In the genomic region with DNA sequence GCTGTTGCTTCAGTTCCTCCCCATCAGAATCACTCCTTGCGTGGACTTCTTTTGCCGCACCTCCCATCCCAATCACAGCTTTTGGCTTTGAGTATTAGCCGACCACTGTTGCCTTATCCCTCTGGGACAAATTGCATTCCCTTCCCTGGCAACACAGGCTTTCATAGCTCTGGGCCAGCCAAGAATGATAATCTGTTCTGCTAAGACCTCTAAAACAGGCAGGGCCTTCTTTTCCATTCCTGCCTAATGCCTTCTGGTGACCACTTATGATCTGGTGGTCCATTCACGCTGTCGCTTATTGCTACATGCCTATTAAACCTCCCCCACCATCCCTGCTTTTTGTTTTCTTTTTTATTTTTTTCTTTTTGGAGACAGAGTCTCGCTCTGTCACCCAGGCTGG, we compare ENCODE assay signal across 1 cellular context.
TF ChIP-seq lines count a peak whose summit lies in the region.

No MANE protein-coding gene starts in this region.

TF ChIP-seq in HepG2, 621 proteins besides CTCF, POLR2A, EP300 and RAD21:
- TF ChIP-seq ZNF138 (CRISPR knock-in tag; IDR thresholded peaks at IDR 0.05; ENCODE audit: low read depth): no peak
- TF ChIP-seq ARNT2 (CRISPR knock-in tag; IDR thresholded peaks at IDR 0.05; ENCODE audit: low read depth): no peak
- TF ChIP-seq IKZF4 (CRISPR knock-in tag; IDR thresholded peaks at IDR 0.05; ENCODE audit: borderline replicate concordance, low read depth, not compliant biosample characterization): no peak
- no peak for TF ChIP-seq KDM1A (CRISPR knock-in tag; IDR thresholded peaks at IDR 0.05)
- TF ChIP-seq, protein P1, sequence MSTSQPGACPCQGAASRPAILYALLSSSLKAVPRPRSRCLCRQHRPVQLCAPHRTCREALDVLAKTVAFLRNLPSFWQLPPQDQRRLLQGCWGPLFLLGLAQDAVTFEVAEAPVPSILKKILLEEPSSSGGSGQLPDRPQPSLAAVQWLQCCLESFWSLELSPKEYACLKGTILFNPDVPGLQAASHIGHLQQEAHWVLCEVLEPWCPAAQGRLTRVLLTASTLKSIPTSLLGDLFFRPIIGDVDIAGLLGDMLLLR (CRISPR knock-in tag; IDR thresholded peaks at IDR 0.05): no peak
- TF ChIP-seq SNRNP70 (IDR thresholded peaks at IDR 0.05; ENCODE audit: low read depth, low read length): no peak
- no peak for TF ChIP-seq REXO4 (CRISPR knock-in tag; IDR thresholded peaks at IDR 0.05; ENCODE audit: borderline replicate concordance)
- TF ChIP-seq ZNF441 (CRISPR knock-in tag; IDR thresholded peaks at IDR 0.05; ENCODE audit: borderline replicate concordance): no peak
- TF ChIP-seq, protein P2, sequence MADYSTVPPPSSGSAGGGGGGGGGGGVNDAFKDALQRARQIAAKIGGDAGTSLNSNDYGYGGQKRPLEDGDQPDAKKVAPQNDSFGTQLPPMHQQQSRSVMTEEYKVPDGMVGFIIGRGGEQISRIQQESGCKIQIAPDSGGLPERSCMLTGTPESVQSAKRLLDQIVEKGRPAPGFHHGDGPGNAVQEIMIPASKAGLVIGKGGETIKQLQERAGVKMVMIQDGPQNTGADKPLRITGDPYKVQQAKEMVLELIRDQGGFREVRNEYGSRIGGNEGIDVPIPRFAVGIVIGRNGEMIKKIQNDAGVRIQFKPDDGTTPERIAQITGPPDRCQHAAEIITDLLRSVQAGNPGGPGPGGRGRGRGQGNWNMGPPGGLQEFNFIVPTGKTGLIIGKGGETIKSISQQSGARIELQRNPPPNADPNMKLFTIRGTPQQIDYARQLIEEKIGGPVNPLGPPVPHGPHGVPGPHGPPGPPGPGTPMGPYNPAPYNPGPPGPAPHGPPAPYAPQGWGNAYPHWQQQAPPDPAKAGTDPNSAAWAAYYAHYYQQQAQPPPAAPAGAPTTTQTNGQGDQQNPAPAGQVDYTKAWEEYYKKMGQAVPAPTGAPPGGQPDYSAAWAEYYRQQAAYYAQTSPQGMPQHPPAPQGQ (CRISPR knock-in tag; IDR thresholded peaks at IDR 0.05; ENCODE audit: borderline replicate concordance): no peak
- no peak for TF ChIP-seq SIX1 (CRISPR knock-in tag; IDR thresholded peaks at IDR 0.05; ENCODE audit: borderline replicate concordance)
